13 cellular contexts compared by ENCODE assay signal in genomic region chr3:48435223-48435595, GRCh38. TPM values are rescaled to one million over a fixed set of nuclear protein-coding genes. Genes with fewer than 3 reads are reported as not detected.
DNase-seq lines count a peak whose midpoint lies in the region; ATAC-seq, FAIRE-seq and TF ChIP-seq lines count a peak whose summit lies in the region.
"Had no signal": no experiment of that assay in that cellular context is flagged by ENCODE, and none has a peak within 500 bp of the region (broad histone marks: within the 10 kb centered on the region; RNA-seq: fewer than 3 reads in every experiment).

No MANE protein-coding gene starts in this region.

- in situ Hi-C loops in GM13977 (cut with MboI; ENCODE audit: low pct_unique_long_range_greater_than_20kb, low sequenced_read_pairs, unreplicated experiment): loop anchor here (10.0 kb wide), 1 partner anchor 240 kb away; no protein-coding TSS in a partner anchor

- 85 to 95% (median 89%) methylated on average over 4 of the region's 4 CpGs for WGBS in stomach, 5 donors
- WGBS in aorta, 2 donors: 84 to 86% methylated on average over 4 of the region's 4 CpGs

- H3K9me3 ChIP-seq in ascending aorta: no peaks in the 10 kb centered on the region
- no peaks in the 10 kb centered on the region for H3K9me3 ChIP-seq in kidney (ENCODE audit: control insufficient read depth in 1 of 2, low read length in 2 of 2)
- H3K9me3 ChIP-seq in stomach: no peaks in the 10 kb centered on the region
- H3K9me3 ChIP-seq in aorta (ENCODE audit: control insufficient read depth, low read length): no peaks in the 10 kb centered on the region
- H3K9me3 ChIP-seq: heart left ventricle had no signal

- no peak for TF ChIP-seq EP300 in stomach (IDR thresholded peaks at IDR 0.05)

- ATAC-seq in GM21825 (IDR thresholded peaks at IDR 0.05; ENCODE audit: unreplicated experiment) (no peak), aorta (ENCODE audit: low FRiP score) (no peak), HG02642 (IDR thresholded peaks at IDR 0.05; ENCODE audit: poor library complexity, unreplicated experiment) (no peak)

- H3K9ac ChIP-seq in kidney (ENCODE audit: low read length in 2 of 2): peak overlapping the region in 1 of 2 donors; percentile 63

- intact Hi-C loops in ascending aorta (cut with DNase I): loop anchor here (5.0 kb wide), 1 partner anchor 133 kb away; the partner anchor contains the start of gene NME6
- intact Hi-C loops in kidney (cut with DNase I): loop anchor here (5.0 to 10.0 kb wide), 2 partner anchors 33 to 160 kb away; no protein-coding TSS in a partner anchor
- intact Hi-C loops in stomach (cut with DNase I; ENCODE audit: low total_unique reads): loop anchor here (2.0 kb wide), 1 partner anchor 34 kb away; no protein-coding TSS in a partner anchor
- intact Hi-C loops in aorta (cut with DNase I): no loop called here

- FAIRE-seq in kidney (lab: Jason Lieb, UNC): no peak
- FAIRE-seq: astrocyte, colon, RCC 7860, small intestine had no signal

- H3K27ac ChIP-seq in ascending aorta: peak overlapping the region; percentile 62
- H3K27ac ChIP-seq in kidney (ENCODE audit: low read depth in 2 of 2, low read length in 2 of 2): peak overlapping the region; percentile 20 to 84
- H3K27ac ChIP-seq in stomach: peak overlapping the region in 4 of 5 donors; percentile 59 to 96 (median 62)
- H3K27ac ChIP-seq in aorta (ENCODE audit: low read depth in 1 of 2, low read length in 2 of 2): peak overlapping the region in 1 of 2 donors; percentile 24

- TF ChIP-seq CTCF in GM13977 (IDR thresholded peaks at IDR 0.05; ENCODE audit: extremely low read depth, insufficient read depth, missing control alignments) (no peak), ascending aorta (IDR thresholded peaks at IDR 0.05) (no peak), kidney (IDR thresholded peaks at IDR 0.05; ENCODE audit: borderline replicate concordance, extremely low read depth, insufficient read depth) (no peak), stomach (IDR thresholded peaks at IDR 0.05) (no peak)

- H3K4me1 ChIP-seq in ascending aorta (peaks cover 0 to 11% of the 10 kb centered on the region in 2 donors), kidney (ENCODE audit: control insufficient read depth in 1 of 2, insufficient read depth in 1 of 2, low read depth in 1 of 2, low read length in 2 of 2) (peaks cover 37 to 42% of the 10 kb centered on the region in 2 donors), stomach (peaks cover 28 to 60% (median 33%) of the 10 kb centered on the region in 4 donors), aorta (ENCODE audit: control insufficient read depth in 1 of 2, insufficient read depth in 2 of 2, low read length in 2 of 2) (no peaks in the 10 kb centered on the region)

- DNase-seq in GM13977 (ENCODE audit: low spot score) (peak; percentile 8), ascending aorta (ENCODE audit: low spot score in 2 of 2) (peak in 1 of 2 donors; percentile 51), kidney (no peak), stomach (no peak), aorta (no peak)
- DNase-seq in effector CD8-positive, alpha-beta T cell (lab: John Stamatoyannopoulos, UW): no peak

- no peaks in the 10 kb centered on the region for H3K27me3 ChIP-seq in ascending aorta
- no peaks in the 10 kb centered on the region for H3K27me3 ChIP-seq in stomach
- H3K27me3 ChIP-seq in aorta (ENCODE audit: control insufficient read depth in 1 of 2, insufficient read depth in 2 of 2, low read length in 1 of 2): no peaks in the 10 kb centered on the region
- H3K27me3 ChIP-seq: heart left ventricle had no signal

- H3K36me3 ChIP-seq in ascending aorta: peaks cover 0 to 11% of the 10 kb centered on the region in 2 donors
- no peaks in the 10 kb centered on the region for H3K36me3 ChIP-seq in kidney (ENCODE audit: control insufficient read depth in 1 of 2, insufficient read depth in 2 of 2, low read length in 2 of 2)
- H3K36me3 ChIP-seq in stomach: peaks cover 8 to 22% (median 18%) of the 10 kb centered on the region in 4 donors
- H3K36me3 ChIP-seq in aorta (ENCODE audit: control insufficient read depth in 1 of 2, insufficient read depth in 2 of 2, low read length in 1 of 2): peaks cover 0 to 3% of the 10 kb centered on the region in 2 donors

- no peak for TF ChIP-seq POLR2A in stomach (IDR thresholded peaks at IDR 0.05)

- no peak overlapping the region for H3K4me3 ChIP-seq in ascending aorta
- no peak overlapping the region for H3K4me3 ChIP-seq in kidney (ENCODE audit: low read length in 2 of 2)
- no peak overlapping the region for H3K4me3 ChIP-seq in stomach
- H3K4me3 ChIP-seq in aorta (ENCODE audit: low read length in 2 of 2): no peak overlapping the region
- H3K4me3 ChIP-seq: heart left ventricle had no signal

RNA-seq across cellular contexts. Expression of gene CCDC51, which starts 4.7 kb away (rescaled TPM):
- total RNA-seq in ascending aorta (19.3 TPM), kidney (13.8 TPM), stomach (10 to 100 TPM in 1 of 5 donors, 1 to 10 TPM in 4; 1.8 to 12.5 (median 7.1) TPM), aorta (1 to 10 TPM; 6.4 to 6.7 TPM)
- polyA plus RNA-seq in kidney (ENCODE audit: insufficient read depth, low read depth, low replicate concordance) (32.8 TPM), stomach (10 to 100 TPM in 1 of 3 donors, 1 to 10 TPM in 2; 6.0 to 10.3 (median 9.5) TPM), aorta (10 to 100 TPM in 1 of 2 donors, 1 to 10 TPM in 1; 9.5 to 12.7 TPM)

RNA-seq across cellular contexts. Expression of gene TMA7, which starts 4.8 kb away (rescaled TPM):
- 142 TPM for total RNA-seq in ascending aorta
- total RNA-seq in kidney: 195 TPM
- 631 TPM for polyA plus RNA-seq in kidney (ENCODE audit: insufficient read depth, low read depth, low replicate concordance)
- total RNA-seq in stomach: 100 to 1,000 TPM; 107 to 298 (median 230) TPM
- polyA plus RNA-seq in stomach: 100 to 1,000 TPM; 644 to 702 (median 660) TPM
- total RNA-seq in aorta: 100 to 1,000 TPM; 114 to 128 TPM
- polyA plus RNA-seq in aorta: 100 to 1,000 TPM; 302 to 686 TPM

RNA-seq across cellular contexts. Expression of gene PLXNB1, which starts 5.3 kb away (rescaled TPM):
- total RNA-seq in ascending aorta (160 TPM), kidney (224 TPM), stomach (100 to 1,000 TPM in 4 of 5 donors, 10 to 100 TPM in 1; 86.7 to 874 (median 314) TPM), aorta (100 to 1,000 TPM in 1 of 2 donors, 10 to 100 TPM in 1; 69.9 to 115 TPM)
- polyA plus RNA-seq in kidney (ENCODE audit: insufficient read depth, low read depth, low replicate concordance) (101 TPM), stomach (100 to 1,000 TPM in 1 of 3 donors, 10 to 100 TPM in 2; 13.9 to 157 (median 45.0) TPM), aorta (100 to 1,000 TPM in 1 of 2 donors, 10 to 100 TPM in 1; 26.3 to 235 TPM)

RNA-seq across cellular contexts. Expression of gene ATRIP, which starts 11.3 kb away (rescaled TPM):
- 9.0 TPM for total RNA-seq in ascending aorta
- total RNA-seq in kidney: 6.7 TPM
- polyA plus RNA-seq in kidney (ENCODE audit: insufficient read depth, low read depth, low replicate concordance): 5.4 TPM
- 10 to 100 TPM in 2 of 5 donors, 1 to 10 TPM in 3; 2.3 to 34.4 (median 5.5) TPM for total RNA-seq in stomach
- polyA plus RNA-seq in stomach: 1 to 10 TPM; 2.9 to 5.8 (median 3.2) TPM
- total RNA-seq in aorta: 1 to 10 TPM; 5.0 to 6.3 TPM
- 1 to 10 TPM; 4.0 to 7.5 TPM for polyA plus RNA-seq in aorta

Comparison
In these comparisons a context has a peak if more than half of its experiments do, and no peak if none do; other contexts are left out.
1. intact Hi-C loops: an anchor here in ascending aorta (5.0 kb wide), kidney (5.0 to 10.0 kb wide) and stomach (2.0 kb wide); none called in aorta.